In the genomic region with DNA sequence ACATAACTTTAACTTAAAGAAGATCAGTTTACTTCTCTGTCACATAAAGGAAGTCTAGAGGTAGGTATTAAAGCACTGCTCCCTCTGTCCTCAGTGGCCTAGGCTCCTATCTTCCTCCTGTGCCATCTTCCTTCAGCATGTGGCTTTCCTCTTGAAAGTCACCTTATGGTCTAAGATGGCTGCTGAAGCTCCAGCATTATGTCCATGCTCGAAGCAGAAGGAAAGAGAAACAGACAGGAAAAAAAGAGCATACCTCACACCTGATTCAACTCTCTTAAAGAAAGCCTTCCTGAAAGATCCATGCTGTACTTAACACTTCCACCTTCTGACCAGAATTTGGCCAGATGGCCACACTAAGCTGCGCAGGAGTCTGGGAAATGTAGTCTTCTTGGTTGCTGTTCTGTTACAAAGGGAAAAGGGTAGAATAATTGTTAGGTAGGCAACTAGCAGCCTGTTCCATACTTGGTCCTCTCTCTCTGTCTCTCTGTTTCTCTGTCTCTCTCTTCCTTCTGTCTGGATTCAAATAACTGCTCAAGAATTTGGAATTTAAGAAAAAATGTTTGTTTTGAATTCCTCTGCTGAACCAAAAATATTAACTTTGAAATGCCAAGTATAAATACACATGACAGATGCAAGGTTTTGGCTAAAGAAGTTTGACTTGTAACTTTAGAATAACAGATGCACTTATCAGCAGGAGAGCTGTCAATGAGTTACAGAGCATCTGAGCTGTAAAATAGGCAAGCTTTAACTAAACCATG, we compare ENCODE assay signal across 16 cellular contexts. TPM values are rescaled to one million over a fixed set of nuclear protein-coding genes. Genes with fewer than 3 reads are reported as not detected.
DNase-seq lines count a peak whose midpoint lies in the region; ATAC-seq, FAIRE-seq and TF ChIP-seq lines count a peak whose summit lies in the region.
"Had no signal": no experiment of that assay in that cellular context is flagged by ENCODE, and none has a peak within 500 bp of the region (broad histone marks: within the 10 kb centered on the region; RNA-seq: fewer than 3 reads in every experiment).

No MANE protein-coding gene starts in this region.

- H3K79me2 ChIP-seq in HepG2 (ENCODE audit: insufficient read depth, low read length) (no peaks in the 10 kb centered on the region), PC-9 (ENCODE audit: low read depth) (no peaks in the 10 kb centered on the region)

- POLR2A ChIA-PET in HepG2 (lab: Yijun Ruan, JAX) (interaction anchor here (0.9 kb wide), 1 partner anchor 13 kb away, joined by 4 read pairs; no protein-coding TSS in a partner anchor), PC-9 (lab: Charles Lee; ENCODE audit: unreplicated experiment) (interaction anchor here (0.6 kb wide), 1 partner anchor 568 kb away, joined by 3 read pairs; no protein-coding TSS in a partner anchor)
- POLR2A ChIA-PET in activated CD4-positive, alpha-beta T cell treated with anti-CD3 and anti-CD28 coated beads for 36 hours (lab: Charles Lee) = no interaction called here

- H3K9me3 Mint-ChIP-seq in activated T-cell treated with anti-CD3 and anti-CD28 coated beads, Interleukin-2, amount 50 U/mL, for 4 hours = peaks cover 5% of the 10 kb centered on the region
- peaks cover 2% of the 10 kb centered on the region for H3K9me3 Mint-ChIP-seq in activated CD4-positive, alpha-beta T cell treated with anti-CD3 and anti-CD28 coated beads for 36 hours (ENCODE audit: low read depth)

- no peaks in the 10 kb centered on the region for H3K4me1 Mint-ChIP-seq in activated T-cell treated with anti-CD3 and anti-CD28 coated beads, Interleukin-2, amount 50 U/mL, for 4 hours (ENCODE audit: low read depth)
- no peaks in the 10 kb centered on the region for H3K4me1 Mint-ChIP-seq in activated CD4-positive, alpha-beta T cell treated with anti-CD3 and anti-CD28 coated beads for 36 hours

- no peak overlapping the region for H3K9ac ChIP-seq in HepG2 (ENCODE audit: insufficient read depth, low read depth, low read length)

- in situ Hi-C loops in HepG2 (cut with HindIII; ENCODE audit: extremely low pct_ligation_motif_present, low pct_unique_long_range_greater_than_20kb) = no loop called here

- BruUV-seq in HepG2 (replicated peaks; lab: Mats Ljungman, UMichigan) = no TSS peak
- BruUV-seq in PC-9 (replicated peaks; lab: Mats Ljungman, UMichigan) = no TSS peak

- no peak for DNase-seq in HepG2 (ENCODE audit: low spot score)
- no peak for DNase-seq in right lobe of liver
- no peak for DNase-seq in PC-9
- peak; percentile 47 for DNase-seq in fibroblast of villous mesenchyme (ENCODE audit: low read depth)
- no peak for DNase-seq in islet precursor cell
- no peak for DNase-seq in activated T-cell treated with anti-CD3 and anti-CD28 coated beads, Interleukin-2, amount 50 U/mL, for 4 hours
- DNase-seq in activated CD4-positive, alpha-beta T cell treated with anti-CD3 and anti-CD28 coated beads for 36 hours = no peak
- DNase-seq: activated CD8-positive, alpha-beta T cell treated with anti-CD3 and anti-CD28 coated beads for 36 hours; activated naive CD4-positive, alpha-beta T cell treated with anti-CD3 and anti-CD28 coated beads for 36 hours; foreskin keratinocyte; left ventricle myocardium inferior; NCI-H1048; T-helper 1 cell had no signal

- H3K36me3 ChIP-seq in HepG2 (replicated peaks in 1 of 2; ENCODE audit: control insufficient read depth in 1 of 2, insufficient read depth in 2 of 2, low read length in 2 of 2) = no peaks in the 10 kb centered on the region
- H3K36me3 ChIP-seq in right lobe of liver = no peaks in the 10 kb centered on the region
- H3K36me3 ChIP-seq in PC-9 (ENCODE audit: low read depth) = no peaks in the 10 kb centered on the region
- H3K36me3 ChIP-seq: left ventricle myocardium inferior had no signal

- no peak overlapping the region for H3K4me3 ChIP-seq in HepG2 (replicated peaks in 1 of 3; ENCODE audit: insufficient read depth in 1 of 3, low read depth in 2 of 3, low read length in 3 of 3)
- H3K4me3 ChIP-seq in right lobe of liver = no peak overlapping the region
- no peak overlapping the region for H3K4me3 ChIP-seq in PC-9
- no peak overlapping the region for H3K4me3 ChIP-seq in fibroblast of villous mesenchyme (ENCODE audit: low read depth, low read length)
- H3K4me3 ChIP-seq: left ventricle myocardium inferior had no signal

- TF ChIP-seq EP300 in HepG2 (IDR thresholded peaks at IDR 0.05; ENCODE audit: low read depth in 2 of 2, low read length in 2 of 2) (no peak), HepG2 (CRISPR knock-in tag; IDR thresholded peaks at IDR 0.05; ENCODE audit: borderline replicate concordance) (no peak)

- H3K4me2 ChIP-seq in HepG2 (ENCODE audit: low read depth, low read length) (no peak overlapping the region), PC-9 (no peak overlapping the region)

- H4K20me1 ChIP-seq in HepG2 (ENCODE audit: insufficient read depth, low read length) (no peaks in the 10 kb centered on the region), PC-9 (ENCODE audit: insufficient read depth) (no peaks in the 10 kb centered on the region)

- H3K27me3 ChIP-seq in HepG2 (ENCODE audit: control insufficient read depth in 1 of 2, insufficient read depth in 2 of 2, low read length in 2 of 2) (peaks cover 1 to 13% of the 10 kb centered on the region in 2 experiments; a peak in 3 of 5 replicates), right lobe of liver (no peaks in the 10 kb centered on the region), PC-9 (ENCODE audit: insufficient read depth, low read depth) (no peaks in the 10 kb centered on the region)

- H3K27me3 Mint-ChIP-seq in activated T-cell treated with anti-CD3 and anti-CD28 coated beads, Interleukin-2, amount 50 U/mL, for 4 hours (ENCODE audit: low read depth) = peaks cover 44% of the 10 kb centered on the region
- H3K27me3 Mint-ChIP-seq in activated CD4-positive, alpha-beta T cell treated with anti-CD3 and anti-CD28 coated beads for 36 hours = peaks cover 45% of the 10 kb centered on the region

- H3K27ac Mint-ChIP-seq in activated CD4-positive, alpha-beta T cell treated with anti-CD3 and anti-CD28 coated beads for 36 hours = no peak overlapping the region
- H3K27ac Mint-ChIP-seq: activated CD8-positive, alpha-beta T cell treated with anti-CD3 and anti-CD28 coated beads for 36 hours; activated naive CD4-positive, alpha-beta T cell treated with anti-CD3 and anti-CD28 coated beads for 36 hours had no signal

- intact Hi-C loops in HepG2 (cut with micrococcal nuclease; ENCODE audit: unreplicated experiment) (no loop called here), right lobe of liver (cut with DNase I) (no loop called here), PC-9 (cut with micrococcal nuclease; ENCODE audit: unreplicated experiment) (no loop called here)
- intact Hi-C loops in activated CD4-positive, alpha-beta T cell treated with anti-CD3 and anti-CD28 coated beads for 36 hours (cut with DNase I, micrococcal nuclease) = no loop called here

- H3K4me1 ChIP-seq in HepG2 (ENCODE audit: insufficient read depth, low read length) (no peaks in the 10 kb centered on the region), right lobe of liver (no peaks in the 10 kb centered on the region), PC-9 (replicated peaks; ENCODE audit: insufficient read depth) (no peaks in the 10 kb centered on the region)
- H3K4me1 ChIP-seq: foreskin keratinocyte had no signal

- ATAC-seq in HepG2 = no peak
- no peak for ATAC-seq in right lobe of liver
- ATAC-seq in activated T-cell treated with anti-CD3 and anti-CD28 coated beads, Interleukin-2, amount 50 U/mL, for 4 hours = no peak
- no peak for ATAC-seq in activated CD4-positive, alpha-beta T cell treated with anti-CD3 and anti-CD28 coated beads for 36 hours
- no peak for ATAC-seq in GM21423 (IDR thresholded peaks at IDR 0.05; ENCODE audit: unreplicated experiment)
- ATAC-seq: activated CD8-positive, alpha-beta T cell treated with anti-CD3 and anti-CD28 coated beads for 36 hours; foreskin keratinocyte had no signal

- no peaks in the 10 kb centered on the region for H3F3A ChIP-seq in PC-9 (ENCODE audit: insufficient read depth, low read depth)

- TF ChIP-seq CTCF in HepG2 (CRISPR knock-in tag; IDR thresholded peaks at IDR 0.05) (no peak), right lobe of liver (IDR thresholded peaks at IDR 0.05) (no peak), PC-9 (conservative IDR thresholded peaks at IDR 0.05) (no peak), fibroblast of villous mesenchyme (IDR thresholded peaks at IDR 0.05; ENCODE audit: insufficient read depth, low read depth, low read length) (no peak)

- CTCF ChIA-PET in HepG2 (lab: Yijun Ruan, JAX; ENCODE audit: low intra/inter-chr PET ratio, low total read pairs) (no interaction called here), PC-9 (lab: Charles Lee) (no interaction called here)
- CTCF ChIA-PET in activated CD4-positive, alpha-beta T cell treated with anti-CD3 and anti-CD28 coated beads for 36 hours (lab: Charles Lee) = interaction anchor here (2.5 kb wide), 1 partner anchor 12 kb away, joined by 11 read pairs; no protein-coding TSS in a partner anchor

- H2AFZ ChIP-seq in HepG2 (ENCODE audit: low read length) = no peak overlapping the region
- peak overlapping the region; percentile 46; the same call in 1 of the 2 replicates for H2AFZ ChIP-seq in PC-9

- no peaks in the 10 kb centered on the region for H3K36me3 Mint-ChIP-seq in activated T-cell treated with anti-CD3 and anti-CD28 coated beads, Interleukin-2, amount 50 U/mL, for 4 hours (ENCODE audit: insufficient read depth)
- H3K36me3 Mint-ChIP-seq in activated CD4-positive, alpha-beta T cell treated with anti-CD3 and anti-CD28 coated beads for 36 hours (ENCODE audit: low read depth) = peaks cover 1% of the 10 kb centered on the region

- 50% methylated on average over 2 of the region's 2 CpGs for WGBS in HepG2 (ENCODE audit: low lambda C conversion rate)
- WGBS in right lobe of liver (ENCODE audit: insufficient coverage, low coverage, low lambda C conversion rate, missing lambda C conversion rate) = 92% methylated on average over 2 of the region's 2 CpGs

- peaks cover 4% of the 10 kb centered on the region for H3K9me3 ChIP-seq in HepG2 (ENCODE audit: low read length)
- no peaks in the 10 kb centered on the region for H3K9me3 ChIP-seq in right lobe of liver
- H3K9me3 ChIP-seq in PC-9 (ENCODE audit: insufficient read depth, low read depth) = no peaks in the 10 kb centered on the region; the same call in none of the 2 replicates

- H3K9me2 ChIP-seq in PC-9 (ENCODE audit: insufficient read depth) = no peaks in the 10 kb centered on the region; the same call in 1 of the 2 replicates

- no peak for FAIRE-seq in HepG2 (lab: Jason Lieb, UNC)
- FAIRE-seq: urothelium cell line had no signal

- TF ChIP-seq RAD21 in HepG2 (CRISPR knock-in tag; IDR thresholded peaks at IDR 0.05) = no peak

- TF ChIP-seq POLR2A in HepG2 (IDR thresholded peaks at IDR 0.05; ENCODE audit: insufficient read depth in 1 of 2, low read depth in 2 of 2, low read length in 2 of 2) (no peak), right lobe of liver (IDR thresholded peaks at IDR 0.05) (no peak)

- no peak overlapping the region for H3K4me3 Mint-ChIP-seq in activated T-cell treated with anti-CD3 and anti-CD28 coated beads, Interleukin-2, amount 50 U/mL, for 4 hours
- H3K4me3 Mint-ChIP-seq in activated CD4-positive, alpha-beta T cell treated with anti-CD3 and anti-CD28 coated beads for 36 hours = no peak overlapping the region
- H3K4me3 Mint-ChIP-seq: activated CD8-positive, alpha-beta T cell treated with anti-CD3 and anti-CD28 coated beads for 36 hours; activated naive CD4-positive, alpha-beta T cell treated with anti-CD3 and anti-CD28 coated beads for 36 hours had no signal

- H3K27ac ChIP-seq in HepG2 (ENCODE audit: extremely low read length, insufficient read depth, low read length) = no peak overlapping the region
- no peak overlapping the region for H3K27ac ChIP-seq in right lobe of liver
- no peak overlapping the region for H3K27ac ChIP-seq in PC-9
- H3K27ac ChIP-seq: foreskin keratinocyte, left ventricle myocardium inferior had no signal

RNA-seq across cellular contexts. Expression of gene TMEM174, which starts 15.9 kb away (rescaled TPM):
- total RNA-seq in HepG2 (2016; rRNA removed; fragmentation: Illumina TruSeq; extraction: Trizol) = not detected in 2 replicates
- total RNA-seq in HepG2 (2016; cell fraction: cytosol; rRNA removed; fragmentation: Illumina TruSeq; extraction: Trizol; ENCODE audit: low read depth) = not detected in 2 replicates
- total RNA-seq in HepG2 (2016; cell fraction: insoluble cytoplasmic fraction; rRNA removed; fragmentation: Illumina TruSeq; extraction: Trizol) = not detected in 2 replicates
- total RNA-seq in HepG2 (2016; cell fraction: membrane; rRNA removed; fragmentation: Illumina TruSeq; extraction: Trizol) = not detected in 2 replicates
- not detected in 2 replicates for total RNA-seq in HepG2 (2016; cell fraction: nucleus; rRNA removed; fragmentation: Illumina TruSeq; extraction: Trizol)
- not detected in 2 replicates for polyA plus RNA-seq in HepG2 (2011; rRNA removed)
- polyA plus RNA-seq in HepG2 (2011; cell fraction: cytosol; rRNA removed) = not detected in 2 replicates
- polyA plus RNA-seq in HepG2 (2011; cell fraction: nucleus; rRNA removed) = not detected in 2 replicates
- polyA plus RNA-seq in HepG2 (2012) = not detected in 2 replicates
- polyA plus RNA-seq in HepG2 (2016; cell fraction: cytosol; fragmentation: Illumina TruSeq; extraction: Trizol; ENCODE audit: low read depth) = not detected in 2 replicates
- not detected in 2 replicates for polyA plus RNA-seq in HepG2 (2016; cell fraction: insoluble cytoplasmic fraction; fragmentation: Illumina TruSeq; extraction: Trizol; ENCODE audit: low read depth)
- polyA plus RNA-seq in HepG2 (2016; cell fraction: membrane; fragmentation: Illumina TruSeq; extraction: Trizol; ENCODE audit: low read depth) = not detected in 2 replicates
- not detected in 2 replicates for polyA plus RNA-seq in HepG2 (2016; cell fraction: nucleus; fragmentation: Illumina TruSeq; extraction: Trizol; ENCODE audit: insufficient read depth, low read depth)
- polyA minus RNA-seq in HepG2 (2011; rRNA and poly(A)+ RNA removed; ENCODE audit: low replicate concordance) = not detected in 2 replicates
- polyA minus RNA-seq in HepG2 (2011; cell fraction: cytosol; rRNA and poly(A)+ RNA removed) = not detected in 2 replicates
- not detected in 2 replicates for polyA minus RNA-seq in HepG2 (2011; cell fraction: nucleus; rRNA and poly(A)+ RNA removed)
- total RNA-seq in right lobe of liver = not detected
- total RNA-seq in PC-9 (2021) = not detected in 2 replicates
- total RNA-seq in fibroblast of villous mesenchyme = not detected in 2 replicates
- total RNA-seq in activated T-cell treated with anti-CD3 and anti-CD28 coated beads, Interleukin-2, amount 50 U/mL, for 4 hours = not detected
- not detected for total RNA-seq in activated CD4-positive, alpha-beta T cell treated with anti-CD3 and anti-CD28 coated beads for 36 hours
- total RNA-seq: activated CD8-positive, alpha-beta T cell treated with anti-CD3 and anti-CD28 coated beads for 36 hours; activated naive CD4-positive, alpha-beta T cell treated with anti-CD3 and anti-CD28 coated beads for 36 hours; foreskin keratinocyte; HT-29; left ventricle myocardium inferior had no signal
- polyA plus RNA-seq: foreskin keratinocyte had no signal
